In the genomic region with DNA sequence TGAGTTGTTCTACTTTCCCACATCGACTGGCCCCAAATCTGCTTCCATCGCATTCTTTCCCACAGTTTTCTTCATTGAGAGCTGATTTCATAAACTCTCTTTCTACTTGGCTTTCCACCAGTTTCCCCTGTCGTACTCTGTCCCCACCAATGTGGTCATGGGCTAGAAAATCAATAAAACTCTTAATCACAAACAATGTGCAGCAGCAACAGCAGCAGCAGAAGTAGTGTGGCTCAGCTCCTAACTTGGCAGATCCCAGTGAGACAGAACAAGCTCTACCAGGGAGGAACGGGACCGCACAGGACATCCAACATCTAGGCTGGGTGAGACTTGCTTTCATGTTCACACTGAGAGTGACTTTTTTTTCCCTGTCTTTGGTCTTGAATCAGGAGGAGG, we compare ENCODE assay signal across 17 cellular contexts. TPM values are rescaled to one million over a fixed set of nuclear protein-coding genes. Genes with fewer than 3 reads are reported as not detected.
DNase-seq lines count a peak whose midpoint lies in the region; ATAC-seq and TF ChIP-seq lines count a peak whose summit lies in the region.
"Had no signal": no experiment of that assay in that cellular context is flagged by ENCODE, and none has a peak within 500 bp of the region (broad histone marks: within the 10 kb centered on the region; RNA-seq: fewer than 3 reads in every experiment).

No MANE protein-coding gene starts in this region.

- peak overlapping the region in 3 of 4 donors; percentile 19 to 50 (median 49) for H3K27ac ChIP-seq in tibial nerve
- no peak overlapping the region for H3K27ac ChIP-seq in coronary artery
- H3K27ac ChIP-seq: gastrocnemius medialis, KMS-11 had no signal

- no peak for ATAC-seq in activated CD8-positive, alpha-beta T cell treated with anti-CD3 and anti-CD28 coated beads for 36 hours
- ATAC-seq in memory B cell (ENCODE audit: low read depth): no peak
- ATAC-seq in GM21723 (IDR thresholded peaks at IDR 0.05; ENCODE audit: unreplicated experiment): no peak
- ATAC-seq: gastrocnemius medialis, GM23338 had no signal

- POLR2A ChIA-PET in activated CD8-positive, alpha-beta T cell treated with anti-CD3 and anti-CD28 coated beads for 36 hours (lab: Charles Lee): interaction anchor here (1.3 kb wide), 1 partner anchor 12 kb away, joined by 3 read pairs; no protein-coding TSS in a partner anchor

- 38 to 39% methylated on average over 5 of the region's 5 CpGs for WGBS in tibial nerve, 2 donors

- H3K4me1 ChIP-seq in tibial nerve: peaks cover 0 to 38% (median 11%) of the 10 kb centered on the region in 4 donors

- TF ChIP-seq POLR2A in tibial nerve (IDR thresholded peaks at IDR 0.05): no peak

- H3K4me3 Mint-ChIP-seq in activated CD8-positive, alpha-beta T cell treated with anti-CD3 and anti-CD28 coated beads for 36 hours: no peak overlapping the region
- no peak overlapping the region for H3K4me3 Mint-ChIP-seq in memory B cell
- H3K4me3 Mint-ChIP-seq: GM23338 had no signal

- DNase-seq in NCI-H1092 treated with DMSO at 0.1 percent for 48 hours (lab: John Stamatoyannopoulos, UW): peak; percentile 26
- DNase-seq in NCI-H1092 (lab: John Stamatoyannopoulos, UW): no peak
- DNase-seq in activated CD8-positive, alpha-beta T cell treated with anti-CD3 and anti-CD28 coated beads for 36 hours: no peak
- DNase-seq in memory B cell (ENCODE audit: low spot score in 2 of 2): no peak
- DNase-seq in tibial nerve (ENCODE audit: low spot score in 2 of 2): no peak
- DNase-seq in coronary artery (ENCODE audit: low spot score): no peak
- DNase-seq in T1000 (lab: John Stamatoyannopoulos, UW): no peak
- DNase-seq: 8988T; activated naive CD4-positive, alpha-beta T cell treated with Interleukin-2 at 50 U/mL for 16 hours; Caco-2; gastrocnemius medialis; NCI-H1694; SHP77 treated with DMSO at 0.1 percent for 48 hours; stimulated activated CD4-positive, alpha-beta T cell treated with anti-CD3 and anti-CD28 coated beads, Interleukin-4, amount 100 ng/mL, for 24 hours had no signal

- H3K4me3 ChIP-seq in tibial nerve (no peak overlapping the region), coronary artery (no peak overlapping the region)
- H3K4me3 ChIP-seq: gastrocnemius medialis, GM23338 had no signal

- no peak for TF ChIP-seq EP300 in tibial nerve (IDR thresholded peaks at IDR 0.05)

- no peaks in the 10 kb centered on the region for H3K9me3 Mint-ChIP-seq in activated CD8-positive, alpha-beta T cell treated with anti-CD3 and anti-CD28 coated beads for 36 hours
- no peaks in the 10 kb centered on the region for H3K9me3 Mint-ChIP-seq in memory B cell
- H3K9me3 Mint-ChIP-seq: GM23338 had no signal

- intact Hi-C loops in activated CD8-positive, alpha-beta T cell treated with anti-CD3 and anti-CD28 coated beads for 36 hours (cut with micrococcal nuclease): no loop called here

- CTCF ChIA-PET in activated CD8-positive, alpha-beta T cell treated with anti-CD3 and anti-CD28 coated beads for 36 hours (lab: Charles Lee): interaction anchor here (0.9 kb wide), 1 partner anchor 106 kb away, joined by 3 read pairs; no protein-coding TSS in a partner anchor

- no peaks in the 10 kb centered on the region for H3K27me3 ChIP-seq in tibial nerve
- H3K27me3 ChIP-seq: gastrocnemius medialis had no signal

- peak overlapping the region; percentile 2 for H3K27ac Mint-ChIP-seq in activated CD8-positive, alpha-beta T cell treated with anti-CD3 and anti-CD28 coated beads for 36 hours
- peak overlapping the region; percentile 97 for H3K27ac Mint-ChIP-seq in memory B cell
- H3K27ac Mint-ChIP-seq: GM23338 had no signal

- H3K36me3 ChIP-seq in tibial nerve: no peaks in the 10 kb centered on the region
- H3K36me3 ChIP-seq: gastrocnemius medialis had no signal

- TF ChIP-seq CTCF in activated CD8-positive, alpha-beta T cell treated with anti-CD3 and anti-CD28 coated beads for 36 hours (IDR thresholded peaks at IDR 0.05): no peak
- TF ChIP-seq CTCF in tibial nerve (IDR thresholded peaks at IDR 0.05): no peak
- no peak for TF ChIP-seq CTCF in coronary artery (IDR thresholded peaks at IDR 0.05)

- peaks cover 33% of the 10 kb centered on the region for H3K4me1 Mint-ChIP-seq in activated CD8-positive, alpha-beta T cell treated with anti-CD3 and anti-CD28 coated beads for 36 hours (ENCODE audit: low read depth)
- peaks cover 27% of the 10 kb centered on the region for H3K4me1 Mint-ChIP-seq in memory B cell

- H3K9me3 ChIP-seq in tibial nerve: no peaks in the 10 kb centered on the region
- H3K9me3 ChIP-seq: Caco-2, gastrocnemius medialis had no signal

- H3K27me3 Mint-ChIP-seq in activated CD8-positive, alpha-beta T cell treated with anti-CD3 and anti-CD28 coated beads for 36 hours: peaks cover 9% of the 10 kb centered on the region
- no peaks in the 10 kb centered on the region for H3K27me3 Mint-ChIP-seq in memory B cell

- peaks cover 4% of the 10 kb centered on the region for H3K36me3 Mint-ChIP-seq in activated CD8-positive, alpha-beta T cell treated with anti-CD3 and anti-CD28 coated beads for 36 hours (ENCODE audit: low read depth)
- H3K36me3 Mint-ChIP-seq in memory B cell: no peaks in the 10 kb centered on the region

RNA-seq across cellular contexts. Expression of a gene that starts 3.1 kb away (rescaled TPM):
- total RNA-seq in activated CD8-positive, alpha-beta T cell treated with anti-CD3 and anti-CD28 coated beads for 36 hours: 10 to 100 TPM; 10.4 to 12.1 TPM
- 10 to 100 TPM; 49.2 to 81.4 (median 65.7) TPM for total RNA-seq in tibial nerve

Comparison
In these comparisons a context has a peak if more than half of its experiments do, and no peak if none do; other contexts are left out.
1. H3K27ac ChIP-seq: peak in tibial nerve (3 of 4); none in coronary artery (0 of 2).